9 cellular contexts compared by ENCODE assay signal in the genomic region with DNA sequence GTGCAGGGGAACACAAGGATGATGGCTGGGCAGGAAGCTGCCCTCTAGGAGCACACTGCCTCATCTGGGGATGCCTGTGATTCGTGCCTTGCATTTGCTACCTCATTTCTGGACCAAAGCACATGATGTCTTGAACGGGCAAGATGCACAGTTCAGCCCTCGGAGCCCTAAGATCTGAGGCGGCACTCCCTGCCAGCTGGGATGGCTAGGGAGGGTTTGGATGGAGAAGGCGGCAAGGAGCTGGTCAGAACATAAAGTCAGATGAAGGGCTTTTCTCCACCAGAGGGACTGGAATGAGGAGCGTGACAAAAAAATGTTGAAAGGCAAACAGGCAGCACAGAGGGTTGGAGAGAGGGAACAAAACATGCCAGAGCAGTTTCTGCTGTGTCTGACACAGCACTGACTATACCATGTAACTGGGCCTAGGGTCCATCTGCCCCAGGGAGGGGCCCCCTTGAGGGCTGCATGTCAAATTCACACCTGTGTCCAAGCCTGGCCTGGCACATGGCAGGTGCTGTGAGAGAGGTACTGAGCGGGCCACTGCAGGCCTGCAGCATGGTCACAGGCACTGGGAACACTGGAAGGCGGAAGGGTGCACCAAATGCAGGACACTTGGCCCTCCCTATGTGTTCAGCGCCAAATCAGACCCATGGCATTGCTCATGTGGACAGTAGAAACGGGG. TPM values are rescaled to one million over a fixed set of nuclear protein-coding genes. Genes with fewer than 3 reads are reported as not detected.
DNase-seq lines count a peak whose midpoint lies in the region; ATAC-seq, FAIRE-seq and TF ChIP-seq lines count a peak whose summit lies in the region.
"Had no signal": no experiment of that assay in that cellular context is flagged by ENCODE, and none has a peak within 500 bp of the region (broad histone marks: within the 10 kb centered on the region; RNA-seq: fewer than 3 reads in every experiment).

No MANE protein-coding gene starts in this region.

- H3K4me1 Mint-ChIP-seq in GM23338 = peaks cover 31% of the 10 kb centered on the region
- H3K4me1 Mint-ChIP-seq in activated CD8-positive, alpha-beta T cell treated with anti-CD3 and anti-CD28 coated beads for 36 hours (ENCODE audit: low read depth) = peaks cover 39% of the 10 kb centered on the region
- peaks cover 39 to 48% of the 10 kb centered on the region in 2 donors for H3K4me1 Mint-ChIP-seq in immature natural killer cell
- H3K4me1 Mint-ChIP-seq in stimulated activated naive B cell treated with anti-CD40 and anti-IgM and Interleukin-4, amounts not matched to agents 10 μg/mL and 1 μg/mL and 100 μg/mL, for 72 hours = peaks cover 14% of the 10 kb centered on the region in 2 donors

- H3K4me3 Mint-ChIP-seq in GM23338 (no peak overlapping the region), immature natural killer cell (no peak overlapping the region)
- H3K4me3 Mint-ChIP-seq in activated CD8-positive, alpha-beta T cell treated with anti-CD3 and anti-CD28 coated beads for 36 hours = no peak overlapping the region
- H3K4me3 Mint-ChIP-seq in stimulated activated naive B cell treated with anti-CD40 and anti-IgM and Interleukin-4, amounts not matched to agents 10 μg/mL and 1 μg/mL and 100 μg/mL, for 72 hours = no peak overlapping the region
- H3K4me3 Mint-ChIP-seq: neural crest cell had no signal

- no peak for ATAC-seq in GM23338
- ATAC-seq in activated CD8-positive, alpha-beta T cell treated with anti-CD3 and anti-CD28 coated beads for 36 hours = no peak
- ATAC-seq in stimulated activated naive B cell treated with anti-CD40 and anti-IgM and Interleukin-4, amounts not matched to agents 10 μg/mL and 1 μg/mL and 100 μg/mL, for 72 hours (replicated peaks) = no peak
- ATAC-seq in GM21381 (IDR thresholded peaks at IDR 0.05; ENCODE audit: unreplicated experiment) = no peak

- peaks cover 4% of the 10 kb centered on the region for H4K20me1 ChIP-seq in GM23338 (replicated peaks; ENCODE audit: insufficient read depth)

- H3K27me3 Mint-ChIP-seq in GM23338 (ENCODE audit: insufficient read depth, low read depth, poor library complexity) (peaks cover 12% of the 10 kb centered on the region), immature natural killer cell (ENCODE audit: low read depth in 3 of 3) (peaks cover 15 to 27% (median 25%) of the 10 kb centered on the region in 3 donors)
- no peaks in the 10 kb centered on the region for H3K27me3 Mint-ChIP-seq in activated CD8-positive, alpha-beta T cell treated with anti-CD3 and anti-CD28 coated beads for 36 hours
- no peaks in the 10 kb centered on the region for H3K27me3 Mint-ChIP-seq in stimulated activated naive B cell treated with anti-CD40 and anti-IgM and Interleukin-4, amounts not matched to agents 10 μg/mL and 1 μg/mL and 100 μg/mL, for 72 hours

- TF ChIP-seq CTCF in GM23338 (conservative IDR thresholded peaks at IDR 0.05; ENCODE audit: low read depth in 2 of 2) = no peak
- TF ChIP-seq CTCF in activated CD8-positive, alpha-beta T cell treated with anti-CD3 and anti-CD28 coated beads for 36 hours (IDR thresholded peaks at IDR 0.05) = no peak

- H3K4me2 ChIP-seq in GM23338 = no peak overlapping the region

- no peaks in the 10 kb centered on the region for H3F3A ChIP-seq in GM23338 (replicated peaks; ENCODE audit: low read depth)

- H3K27ac Mint-ChIP-seq in GM23338 = peak overlapping the region; percentile 9; the same call in 1 of the 2 replicates
- H3K27ac Mint-ChIP-seq in activated CD8-positive, alpha-beta T cell treated with anti-CD3 and anti-CD28 coated beads for 36 hours = peak overlapping the region; percentile 76
- H3K27ac Mint-ChIP-seq in immature natural killer cell = peak overlapping the region; percentile 95 to 100 (median 99)
- peak overlapping the region; percentile 68 for H3K27ac Mint-ChIP-seq in stimulated activated naive B cell treated with anti-CD40 and anti-IgM and Interleukin-4, amounts not matched to agents 10 μg/mL and 1 μg/mL and 100 μg/mL, for 72 hours

- H3K27ac ChIP-seq in GM23338 (ENCODE audit: low read depth) = no peak overlapping the region

- H3K4me3 ChIP-seq in GM23338 = no peak overlapping the region

- FAIRE-seq in RCC 7860 (lab: Jason Lieb, UNC) = no peak

- H3K36me3 ChIP-seq in GM23338 (ENCODE audit: insufficient read depth) = no peaks in the 10 kb centered on the region; the same call in 1 of the 2 replicates

- H3K27me3 ChIP-seq in GM23338 (ENCODE audit: insufficient read depth) = no peaks in the 10 kb centered on the region

- DNase-seq in GM23338 (ENCODE audit: low spot score) (no peak), immature natural killer cell (no peak), hepatic stellate cell (ENCODE audit: low spot score) (no peak), RCC 7860 (ENCODE audit: low spot score) (no peak)
- no peak for DNase-seq in activated CD8-positive, alpha-beta T cell treated with anti-CD3 and anti-CD28 coated beads for 36 hours
- no peak for DNase-seq in stimulated activated naive B cell treated with anti-CD40 and anti-IgM and Interleukin-4, amounts not matched to agents 10 μg/mL and 1 μg/mL and 100 μg/mL, for 72 hours
- DNase-seq: NCI-H774 had no signal

- H3K9me3 Mint-ChIP-seq in GM23338 (no peaks in the 10 kb centered on the region), immature natural killer cell (no peaks in the 10 kb centered on the region)
- H3K9me3 Mint-ChIP-seq in activated CD8-positive, alpha-beta T cell treated with anti-CD3 and anti-CD28 coated beads for 36 hours = no peaks in the 10 kb centered on the region
- no peaks in the 10 kb centered on the region for H3K9me3 Mint-ChIP-seq in stimulated activated naive B cell treated with anti-CD40 and anti-IgM and Interleukin-4, amounts not matched to agents 10 μg/mL and 1 μg/mL and 100 μg/mL, for 72 hours
- H3K9me3 Mint-ChIP-seq: neural crest cell had no signal

- POLR2A ChIA-PET in activated CD8-positive, alpha-beta T cell treated with anti-CD3 and anti-CD28 coated beads for 36 hours (lab: Charles Lee) = interaction anchor here (0.7 to 0.8 kb wide), 2 partner anchors 9 to 26 kb away, joined by 3 read pairs; no protein-coding TSS in a partner anchor

- peaks cover 40% of the 10 kb centered on the region for H3K36me3 Mint-ChIP-seq in GM23338 (ENCODE audit: low read depth)
- peaks cover 21% of the 10 kb centered on the region for H3K36me3 Mint-ChIP-seq in activated CD8-positive, alpha-beta T cell treated with anti-CD3 and anti-CD28 coated beads for 36 hours (ENCODE audit: low read depth)
- peaks cover 7 to 34% (median 12%) of the 10 kb centered on the region in 3 donors for H3K36me3 Mint-ChIP-seq in immature natural killer cell
- peaks cover 30 to 49% of the 10 kb centered on the region in 2 donors for H3K36me3 Mint-ChIP-seq in stimulated activated naive B cell treated with anti-CD40 and anti-IgM and Interleukin-4, amounts not matched to agents 10 μg/mL and 1 μg/mL and 100 μg/mL, for 72 hours

- peaks cover 12% of the 10 kb centered on the region for H3K4me1 ChIP-seq in GM23338 (ENCODE audit: insufficient read depth)

- no peaks in the 10 kb centered on the region for H3K79me2 ChIP-seq in GM23338 (replicated peaks; ENCODE audit: insufficient read depth)

- no peaks in the 10 kb centered on the region for H3K9me2 ChIP-seq in GM23338 (ENCODE audit: insufficient read depth)

- H2AFZ ChIP-seq in GM23338 = no peak overlapping the region

- intact Hi-C loops in activated CD8-positive, alpha-beta T cell treated with anti-CD3 and anti-CD28 coated beads for 36 hours (cut with micrococcal nuclease) = no loop called here

- CTCF ChIA-PET in activated CD8-positive, alpha-beta T cell treated with anti-CD3 and anti-CD28 coated beads for 36 hours (lab: Charles Lee) = interaction anchor here (1.1 to 2.7 kb wide), 2 partner anchors 21 to 24 kb away, joined by 3 to 12 read pairs; a partner anchor contains a TSS

TF ChIP-seq in GM23338, 12 proteins besides CTCF, POLR2A, EP300 and RAD21 (continues in another document):
- TF ChIP-seq EZH2 (IDR thresholded peaks at IDR 0.05; ENCODE audit: low read depth, unreplicated experiment) (no peak), NANOG (IDR thresholded peaks at IDR 0.05; ENCODE audit: borderline replicate concordance) (no peak), CREB1 (CRISPR knock-in tag; IDR thresholded peaks at IDR 0.05; ENCODE audit: low read depth) (no peak), JUNB (IDR thresholded peaks at IDR 0.05; ENCODE audit: unreplicated experiment) (no peak), STAT1 (IDR thresholded peaks at IDR 0.05; ENCODE audit: unreplicated experiment) (no peak)
- TF ChIP-seq, protein P1, sequence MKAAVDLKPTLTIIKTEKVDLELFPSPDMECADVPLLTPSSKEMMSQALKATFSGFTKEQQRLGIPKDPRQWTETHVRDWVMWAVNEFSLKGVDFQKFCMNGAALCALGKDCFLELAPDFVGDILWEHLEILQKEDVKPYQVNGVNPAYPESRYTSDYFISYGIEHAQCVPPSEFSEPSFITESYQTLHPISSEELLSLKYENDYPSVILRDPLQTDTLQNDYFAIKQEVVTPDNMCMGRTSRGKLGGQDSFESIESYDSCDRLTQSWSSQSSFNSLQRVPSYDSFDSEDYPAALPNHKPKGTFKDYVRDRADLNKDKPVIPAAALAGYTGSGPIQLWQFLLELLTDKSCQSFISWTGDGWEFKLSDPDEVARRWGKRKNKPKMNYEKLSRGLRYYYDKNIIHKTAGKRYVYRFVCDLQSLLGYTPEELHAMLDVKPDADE (IDR thresholded peaks at IDR 0.05) = no peak

RNA-seq across cellular contexts. Expression of a gene that starts 21.7 kb away (rescaled TPM):
- total RNA-seq in GM23338 (2014; rRNA removed; shearing (Covaris generic)) = 27.6 and 34.7 TPM in 2 replicates
- 14.8 and 15.9 TPM in 2 replicates for polyA plus RNA-seq in GM23338 (2016; fragmentation: Nextera tagmentation; extraction: Ambion mirVana)
- 10 to 100 TPM; 19.7 to 20.2 TPM for total RNA-seq in activated CD8-positive, alpha-beta T cell treated with anti-CD3 and anti-CD28 coated beads for 36 hours
- 100 to 1,000 TPM in 1 of 3 donors, 10 to 100 TPM in 2; 78.3 to 117 (median 87.5) TPM for polyA plus RNA-seq in immature natural killer cell

RNA-seq across cellular contexts. Expression of a gene that starts 21.9 kb away (rescaled TPM):
- 25.8 and 31.1 TPM in 2 replicates for total RNA-seq in GM23338 (2014; rRNA removed; shearing (Covaris generic))
- polyA plus RNA-seq in GM23338 (2016; fragmentation: Nextera tagmentation; extraction: Ambion mirVana) = 39.2 and 41.3 TPM in 2 replicates
- 10 to 100 TPM; 27.6 to 30.2 TPM for total RNA-seq in activated CD8-positive, alpha-beta T cell treated with anti-CD3 and anti-CD28 coated beads for 36 hours
- 10 to 100 TPM in 2 of 3 donors, 1 to 10 TPM in 1; 9.6 to 23.2 (median 12.4) TPM for polyA plus RNA-seq in immature natural killer cell

RNA-seq across cellular contexts. Expression of a gene that starts 31.9 kb away (rescaled TPM):
- 31.7 and 34.9 TPM in 2 replicates for total RNA-seq in GM23338 (2014; rRNA removed; shearing (Covaris generic))
- 41.5 and 42.8 TPM in 2 replicates for polyA plus RNA-seq in GM23338 (2016; fragmentation: Nextera tagmentation; extraction: Ambion mirVana)
- total RNA-seq in activated CD8-positive, alpha-beta T cell treated with anti-CD3 and anti-CD28 coated beads for 36 hours = 10 to 100 TPM; 23.5 to 24.8 TPM
- polyA plus RNA-seq in immature natural killer cell = 10 to 100 TPM; 20.3 to 32.2 (median 22.6) TPM

RNA-seq across cellular contexts. Expression of a gene that starts 32.1 kb away (rescaled TPM):
- total RNA-seq in GM23338 (2014; rRNA removed; shearing (Covaris generic)) = 20.1 TPM in 2 replicates
- polyA plus RNA-seq in GM23338 (2016; fragmentation: Nextera tagmentation; extraction: Ambion mirVana) (64.1 and 71.5 TPM in 2 replicates), immature natural killer cell (10 to 100 TPM; 28.3 to 38.3 (median 31.5) TPM)
- 10 to 100 TPM; 20.0 to 20.5 TPM for total RNA-seq in activated CD8-positive, alpha-beta T cell treated with anti-CD3 and anti-CD28 coated beads for 36 hours

Comparison
In these comparisons a context has a peak if more than half of its experiments do, and no peak if none do; other contexts are left out.
1. H3K27ac Mint-ChIP-seq: peak in every context shown above with its lines; median percentile 99 in immature natural killer cell; 76 in activated CD8-positive, alpha-beta T cell treated with anti-CD3 and anti-CD28 coated beads for 36 hours; 68 in stimulated activated naive B cell treated with anti-CD40 and anti-IgM and Interleukin-4, amounts not matched to agents 10 μg/mL and 1 μg/mL and 100 μg/mL, for 72 hours; 9 in GM23338.